1 cellular context compared by ENCODE assay signal in the genomic region with DNA sequence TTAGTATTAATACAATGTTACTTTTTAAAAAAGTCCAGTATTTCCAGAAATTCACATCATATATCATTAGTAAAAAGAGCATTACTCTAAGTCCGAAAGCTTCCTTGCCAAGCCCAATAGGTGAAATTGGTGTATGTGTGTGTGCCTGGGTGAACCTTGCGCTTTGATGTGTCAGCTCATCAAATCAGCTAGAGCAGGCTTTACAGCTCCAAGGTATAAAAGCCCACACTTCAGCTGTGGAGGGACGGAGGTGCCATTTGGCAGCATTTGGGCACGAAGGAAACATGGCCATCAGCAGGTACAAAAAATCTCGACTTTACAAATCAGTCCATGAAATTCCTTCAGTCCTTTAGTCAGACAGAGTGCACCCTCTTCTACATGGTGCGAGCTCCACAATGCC.
TF ChIP-seq lines count a peak whose summit lies in the region.

No MANE protein-coding gene starts in this region.

TF ChIP-seq in IMR-90, 13 proteins besides CTCF, POLR2A, EP300 and RAD21 (continued from another document):
- TF ChIP-seq, protein P1, sequence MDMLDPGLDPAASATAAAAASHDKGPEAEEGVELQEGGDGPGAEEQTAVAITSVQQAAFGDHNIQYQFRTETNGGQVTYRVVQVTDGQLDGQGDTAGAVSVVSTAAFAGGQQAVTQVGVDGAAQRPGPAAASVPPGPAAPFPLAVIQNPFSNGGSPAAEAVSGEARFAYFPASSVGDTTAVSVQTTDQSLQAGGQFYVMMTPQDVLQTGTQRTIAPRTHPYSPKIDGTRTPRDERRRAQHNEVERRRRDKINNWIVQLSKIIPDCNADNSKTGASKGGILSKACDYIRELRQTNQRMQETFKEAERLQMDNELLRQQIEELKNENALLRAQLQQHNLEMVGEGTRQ (IDR thresholded peaks at IDR 0.05; ENCODE audit: low read depth, low read length): no peak
- TF ChIP-seq CEBPB (IDR thresholded peaks at IDR 0.05; ENCODE audit: low read depth, low read length): no peak
- no peak for TF ChIP-seq SMC3 (IDR thresholded peaks at IDR 0.05; ENCODE audit: low read depth, low read length)
- no peak for TF ChIP-seq FOS (IDR thresholded peaks at IDR 0.05; ENCODE audit: low read depth, low read length)
- TF ChIP-seq, protein P2, sequence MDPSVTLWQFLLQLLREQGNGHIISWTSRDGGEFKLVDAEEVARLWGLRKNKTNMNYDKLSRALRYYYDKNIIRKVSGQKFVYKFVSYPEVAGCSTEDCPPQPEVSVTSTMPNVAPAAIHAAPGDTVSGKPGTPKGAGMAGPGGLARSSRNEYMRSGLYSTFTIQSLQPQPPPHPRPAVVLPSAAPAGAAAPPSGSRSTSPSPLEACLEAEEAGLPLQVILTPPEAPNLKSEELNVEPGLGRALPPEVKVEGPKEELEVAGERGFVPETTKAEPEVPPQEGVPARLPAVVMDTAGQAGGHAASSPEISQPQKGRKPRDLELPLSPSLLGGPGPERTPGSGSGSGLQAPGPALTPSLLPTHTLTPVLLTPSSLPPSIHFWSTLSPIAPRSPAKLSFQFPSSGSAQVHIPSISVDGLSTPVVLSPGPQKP (IDR thresholded peaks at IDR 0.05; ENCODE audit: borderline replicate concordance, low read depth, low read length): no peak
- TF ChIP-seq NFE2L2 (IDR thresholded peaks at IDR 0.05; ENCODE audit: low read depth, low read length): no peak
- TF ChIP-seq RFX5 (IDR thresholded peaks at IDR 0.05; ENCODE audit: low read depth, low read length): no peak
- no peak for TF ChIP-seq MXI1 (IDR thresholded peaks at IDR 0.05; ENCODE audit: borderline replicate concordance, low read depth, low read length)
- no peak for TF ChIP-seq CHD1 (IDR thresholded peaks at IDR 0.05; ENCODE audit: low read depth, low read length)
- no peak for TF ChIP-seq RCOR1 (IDR thresholded peaks at IDR 0.05; ENCODE audit: insufficient replicate concordance, low read length)
